Comparison of ENCODE assay signal across 23 cellular contexts in genomic region chr10:121108051-121108450, GRCh38.
"Had no signal": no experiment of that assay in that cellular context is flagged by ENCODE, and none has a peak within 500 bp of the region (broad histone marks: within the 10 kb centered on the region; RNA-seq: fewer than 3 reads in every experiment).

No MANE protein-coding gene starts in this region.

- H3K27ac ChIP-seq: colonic mucosa, esophagus muscularis mucosa, gastrocnemius medialis, heart right ventricle, left lung, lower lobe of right lung had no signal

- H3K27me3 ChIP-seq: colonic mucosa, esophagus muscularis mucosa, gastrocnemius medialis, left lung had no signal

- H3K9me3 ChIP-seq: colonic mucosa, esophagus muscularis mucosa, gastrocnemius medialis, left lung, lower lobe of right lung had no signal

- H3K4me3 ChIP-seq: colonic mucosa, esophagus muscularis mucosa, gastrocnemius medialis, heart right ventricle, left lung, lower lobe of right lung had no signal

- H3K36me3 ChIP-seq: colonic mucosa, esophagus muscularis mucosa, gastrocnemius medialis, heart right ventricle, left lung, lower lobe of right lung had no signal

- DNase-seq: colonic mucosa; cortex of kidney; effector CD8-positive, alpha-beta T cell; effector memory CD8-positive, alpha-beta T cell; endodermal cell; erythroblast; foreskin melanocyte; gastrocnemius medialis; glutamatergic neuron; head of caudate nucleus; heart right ventricle; hippocampal formation; immature natural killer cell; islet precursor cell; left cardiac atrium; left lung; left ventricle myocardium superior; lower lobe of right lung; mesendoderm; midbrain; naive thymus-derived CD4-positive, alpha-beta T cell had no signal

- FAIRE-seq: endometrium had no signal

- ATAC-seq: effector memory CD8-positive, alpha-beta T cell; gastrocnemius medialis; heart right ventricle; left cardiac atrium; left lung; left ventricle myocardium superior; lower lobe of right lung; naive thymus-derived CD4-positive, alpha-beta T cell had no signal

- H3K4me1 ChIP-seq: colonic mucosa, esophagus muscularis mucosa, gastrocnemius medialis, heart right ventricle, left lung, lower lobe of right lung had no signal
